Comparison of ENCODE assay signal across 8 cellular contexts in the genomic region with DNA sequence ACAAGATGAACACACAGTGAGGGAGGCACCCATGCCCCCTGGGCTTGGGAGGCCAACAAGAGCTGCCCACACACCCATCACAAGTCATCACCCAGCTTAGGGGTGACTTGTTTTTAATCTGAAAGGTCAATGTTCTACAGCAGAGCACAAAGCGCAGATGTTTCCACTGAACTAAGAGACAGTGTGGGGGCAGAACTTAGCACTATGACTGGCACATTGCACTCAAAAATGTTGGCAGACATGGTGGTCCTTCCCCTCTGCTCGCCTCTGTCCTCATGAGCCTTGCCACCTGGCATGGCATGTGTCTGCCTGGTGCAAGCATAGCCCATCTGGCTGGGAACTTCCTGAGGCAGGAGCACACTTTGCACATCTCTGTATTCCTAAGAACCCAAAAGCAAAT.
"Had no signal": no experiment of that assay in that cellular context is flagged by ENCODE, and none has a peak within 500 bp of the region (broad histone marks: within the 10 kb centered on the region; RNA-seq: fewer than 3 reads in every experiment).

No MANE protein-coding gene starts in this region.

- DNase-seq: GM23248, GOT3, H7, HFFc6, IMR-90 had no signal

- H3K4me1 ChIP-seq: HAP-1 had no signal

- H3K36me3 ChIP-seq: HAP-1 had no signal

- H3K27ac ChIP-seq: GM23248 had no signal

- H3K9me3 ChIP-seq: HAP-1 had no signal

- H3K9ac ChIP-seq: GM23248 had no signal

- H3K4me3 Mint-ChIP-seq: HFFc6 had no signal

- FAIRE-seq: HTR-8/SVneo had no signal

- H3K27ac Mint-ChIP-seq: HFFc6 had no signal

- H2AFZ ChIP-seq: GM23248 had no signal

- ATAC-seq: HCT116 had no signal

- H3K4me3 ChIP-seq: GM23248, HAP-1 had no signal
